ENCODE assay signal across 21 cellular contexts in genomic region chr7:83119002-83119358, GRCh38. TPM values are rescaled to one million over a fixed set of nuclear protein-coding genes. Genes with fewer than 3 reads are reported as not detected.
DNase-seq lines count a peak whose midpoint lies in the region; ATAC-seq, FAIRE-seq and TF ChIP-seq lines count a peak whose summit lies in the region.
"Had no signal": no experiment of that assay in that cellular context is flagged by ENCODE, and none has a peak within 500 bp of the region (broad histone marks: within the 10 kb centered on the region; RNA-seq: fewer than 3 reads in every experiment).

No MANE protein-coding gene starts in this region.

- H3K36me3 Mint-ChIP-seq in endodermal cell (ENCODE audit: low read depth): peaks cover 7% of the 10 kb centered on the region
- H3K36me3 Mint-ChIP-seq in activated T-helper 2 cell treated with anti-CD3 and anti-CD28 coated beads, Interferon-gamma antibody, Interleukin-2, Interleukin-4, amounts not matched to agents 10 μg/mL and 5 μg/mL and 100 μg/mL, durations not matched to agents 14 hours and 24 hours and 36 hours (ENCODE audit: low read depth): no peaks in the 10 kb centered on the region
- H3K36me3 Mint-ChIP-seq: CD8-positive, alpha-beta T cell had no signal

- BruUV-seq in PC-3 (replicated peaks; lab: Mats Ljungman, UMichigan): no TSS peak

- H3K79me2 ChIP-seq in SK-N-SH (ENCODE audit: insufficient read depth) (no peaks in the 10 kb centered on the region), PC-3 (ENCODE audit: low read length) (no peaks in the 10 kb centered on the region)

- no peaks in the 10 kb centered on the region for H3K4me1 Mint-ChIP-seq in endodermal cell
- H3K4me1 Mint-ChIP-seq in activated T-helper 2 cell treated with anti-CD3 and anti-CD28 coated beads, Interferon-gamma antibody, Interleukin-2, Interleukin-4, amounts not matched to agents 10 μg/mL and 5 μg/mL and 100 μg/mL, durations not matched to agents 14 hours and 24 hours and 36 hours (ENCODE audit: low read depth): no peaks in the 10 kb centered on the region

- no peak for TF ChIP-seq RAD21 in SK-N-SH (IDR thresholded peaks at IDR 0.05; ENCODE audit: low read length)

- DNase-seq in SK-N-SH (no peak), PC-3 (no peak), endodermal cell (peak; percentile 48), urothelium cell line (ENCODE audit: low spot score) (no peak)
- DNase-seq in activated T-helper 2 cell treated with anti-CD3 and anti-CD28 coated beads, Interferon-gamma antibody, Interleukin-2, Interleukin-4, amounts not matched to agents 10 μg/mL and 5 μg/mL and 100 μg/mL, durations not matched to agents 14 hours and 24 hours and 36 hours (ENCODE audit: low spot score): no peak
- DNase-seq: CD8-positive, alpha-beta T cell; GF-D8; HFFc6; MM.1S; NCI-H1105; NCI-H1694; NCI-H2107; NCI-H2227 treated with DMSO at 0.1 percent for 48 hours; NCI-H524; SHP77 had no signal

- peaks cover 22% of the 10 kb centered on the region for H3K9me3 Mint-ChIP-seq in endodermal cell
- H3K9me3 Mint-ChIP-seq in activated T-helper 2 cell treated with anti-CD3 and anti-CD28 coated beads, Interferon-gamma antibody, Interleukin-2, Interleukin-4, amounts not matched to agents 10 μg/mL and 5 μg/mL and 100 μg/mL, durations not matched to agents 14 hours and 24 hours and 36 hours: peaks cover 30% of the 10 kb centered on the region

- H2AFZ ChIP-seq in SK-N-SH (ENCODE audit: low read depth) (no peak overlapping the region), PC-3 (ENCODE audit: low read length) (no peak overlapping the region)

- intact Hi-C loops in PC-3 (cut with micrococcal nuclease): no loop called here
- intact Hi-C loops in activated T-helper 2 cell treated with anti-CD3 and anti-CD28 coated beads, Interferon-gamma antibody, Interleukin-2, Interleukin-4, amounts not matched to agents 10 μg/mL and 5 μg/mL and 100 μg/mL, durations not matched to agents 14 hours and 24 hours and 36 hours (cut with micrococcal nuclease): no loop called here

- WGBS in SK-N-SH (ENCODE audit: low lambda C conversion rate): 29% methylated on average over 1 of the region's 1 CpG
- 20 to 57% methylated on average over 1 of the region's 1 CpG for WGBS in endodermal cell (ENCODE audit: insufficient coverage in 1 of 2, insufficient read length in 1 of 2), 2 experiments

- no peak overlapping the region for H3K27ac Mint-ChIP-seq in endodermal cell
- H3K27ac Mint-ChIP-seq in activated T-helper 2 cell treated with anti-CD3 and anti-CD28 coated beads, Interferon-gamma antibody, Interleukin-2, Interleukin-4, amounts not matched to agents 10 μg/mL and 5 μg/mL and 100 μg/mL, durations not matched to agents 14 hours and 24 hours and 36 hours: no peak overlapping the region
- H3K27ac Mint-ChIP-seq: CD8-positive, alpha-beta T cell; HFFc6 had no signal

- peak; percentile 20 for FAIRE-seq in urothelium cell line (lab: Jason Lieb, UNC)
- FAIRE-seq: A204.1, GM12891, GM18507 had no signal

- no peaks in the 10 kb centered on the region for H3K27me3 ChIP-seq in SK-N-SH (ENCODE audit: insufficient read depth)
- H3K27me3 ChIP-seq in PC-3 (ENCODE audit: low read length): no peaks in the 10 kb centered on the region
- H3K27me3 ChIP-seq in endodermal cell (ENCODE audit: control insufficient read depth, insufficient read depth, low read length, poor library complexity, severe bottlenecking): no peaks in the 10 kb centered on the region
- H3K27me3 ChIP-seq: BLaER1 had no signal

- H3K4me3 ChIP-seq in SK-N-SH (ENCODE audit: low read depth in 2 of 2, low read length in 1 of 2) (no peak overlapping the region), PC-3 (ENCODE audit: low read length) (no peak overlapping the region), endodermal cell (ENCODE audit: low read length) (no peak overlapping the region)
- H3K4me3 ChIP-seq: BLaER1 had no signal

- CTCF ChIA-PET in SK-N-SH (lab: Yijun Ruan, JAX) (interaction anchor here (1.2 kb wide), 1 partner anchor 46 kb away, joined by 3 read pairs; no protein-coding TSS in a partner anchor), PC-3 (lab: Charles Lee) (no interaction called here)

- H3K9ac ChIP-seq in SK-N-SH (no peak overlapping the region), PC-3 (ENCODE audit: low read length) (no peak overlapping the region), endodermal cell (ENCODE audit: extremely low read depth, low read length, poor library complexity, severe bottlenecking) (no peak overlapping the region)
- H3K9ac ChIP-seq: BLaER1 had no signal

- H3K4me2 ChIP-seq in SK-N-SH: no peak overlapping the region
- H3K4me2 ChIP-seq in PC-3 (ENCODE audit: low read length): no peak overlapping the region
- H3K4me2 ChIP-seq: BLaER1 had no signal

- no peak overlapping the region for H3K4me3 Mint-ChIP-seq in endodermal cell
- no peak overlapping the region for H3K4me3 Mint-ChIP-seq in activated T-helper 2 cell treated with anti-CD3 and anti-CD28 coated beads, Interferon-gamma antibody, Interleukin-2, Interleukin-4, amounts not matched to agents 10 μg/mL and 5 μg/mL and 100 μg/mL, durations not matched to agents 14 hours and 24 hours and 36 hours (ENCODE audit: low read depth)
- H3K4me3 Mint-ChIP-seq: CD8-positive, alpha-beta T cell; HFFc6 had no signal

- TF ChIP-seq CTCF in SK-N-SH (IDR thresholded peaks at IDR 0.05) (no peak), PC-3 (conservative IDR thresholded peaks at IDR 0.05; ENCODE audit: low read depth, low read length) (no peak), endodermal cell (conservative IDR thresholded peaks at IDR 0.05) (no peak)

- H3K9me3 ChIP-seq in SK-N-SH (peaks cover 23% of the 10 kb centered on the region; the same call in 1 of the 2 replicates), PC-3 (ENCODE audit: low read length) (no peaks in the 10 kb centered on the region), endodermal cell (ENCODE audit: control insufficient read depth, low read length) (peaks cover 19% of the 10 kb centered on the region)

- no peak overlapping the region for H3K27ac ChIP-seq in SK-N-SH (ENCODE audit: low read depth in 2 of 2, low read length in 1 of 2)
- H3K27ac ChIP-seq in PC-3 (ENCODE audit: low read length): no peak overlapping the region
- H3K27ac ChIP-seq in endodermal cell (ENCODE audit: low read depth, low read length): no peak overlapping the region
- H3K27ac ChIP-seq: BLaER1 had no signal

- ATAC-seq in SK-N-SH treated with all-trans-retinoic acid at 6 μM for 48 hours (peak; percentile 37), PC-3 (peak; percentile 22; the same call in 1 of the 2 replicates), GM19467 (IDR thresholded peaks at IDR 0.05; ENCODE audit: unreplicated experiment) (no peak)
- ATAC-seq: CD8-positive, alpha-beta T cell had no signal

- H3K4me1 ChIP-seq in SK-N-SH (ENCODE audit: control insufficient read depth in 1 of 2, insufficient read depth in 2 of 2, low read depth in 1 of 2, low read length in 1 of 2) (peaks cover 0 to 3% of the 10 kb centered on the region in 2 experiments; a peak in 2 of 4 replicates), PC-3 (ENCODE audit: insufficient read depth, low read length) (no peaks in the 10 kb centered on the region), endodermal cell (ENCODE audit: control insufficient read depth, insufficient read depth, low read length) (peaks cover 4% of the 10 kb centered on the region)
- H3K4me1 ChIP-seq: BLaER1 had no signal

- H3K9me2 ChIP-seq in SK-N-SH (no peaks in the 10 kb centered on the region), PC-3 (replicated peaks; ENCODE audit: low read length) (no peaks in the 10 kb centered on the region)

- H4K20me1 ChIP-seq in SK-N-SH (ENCODE audit: insufficient read depth) (no peaks in the 10 kb centered on the region), PC-3 (ENCODE audit: low read length) (no peaks in the 10 kb centered on the region)
- H4K20me1 ChIP-seq: BLaER1 had no signal

- no peaks in the 10 kb centered on the region for H3K36me3 ChIP-seq in SK-N-SH (replicated peaks in 1 of 2; ENCODE audit: control insufficient read depth in 1 of 2, insufficient read depth in 2 of 2, low read length in 1 of 2)
- no peaks in the 10 kb centered on the region for H3K36me3 ChIP-seq in PC-3 (ENCODE audit: low read depth, low read length)
- H3K36me3 ChIP-seq in endodermal cell (ENCODE audit: control insufficient read depth, insufficient read depth, low read length): no peaks in the 10 kb centered on the region
- H3K36me3 ChIP-seq: BLaER1 had no signal

- H3F3A ChIP-seq in SK-N-SH (replicated peaks; ENCODE audit: insufficient read depth) (no peaks in the 10 kb centered on the region), PC-3 (ENCODE audit: low read length, unreplicated experiment) (no peaks in the 10 kb centered on the region)

- POLR2A ChIA-PET in SK-N-SH (lab: Yijun Ruan, JAX): no interaction called here
- POLR2A ChIA-PET in PC-3 (lab: Charles Lee; ENCODE audit: unreplicated experiment): no interaction called here

- TF ChIP-seq EP300 in SK-N-SH (IDR thresholded peaks at IDR 0.05; ENCODE audit: borderline replicate concordance in 1 of 2, low read depth in 1 of 2, low read length in 1 of 2): no peak

- H3K27me3 Mint-ChIP-seq in endodermal cell (ENCODE audit: insufficient read depth): no peaks in the 10 kb centered on the region
- H3K27me3 Mint-ChIP-seq in activated T-helper 2 cell treated with anti-CD3 and anti-CD28 coated beads, Interferon-gamma antibody, Interleukin-2, Interleukin-4, amounts not matched to agents 10 μg/mL and 5 μg/mL and 100 μg/mL, durations not matched to agents 14 hours and 24 hours and 36 hours (ENCODE audit: low read depth): no peaks in the 10 kb centered on the region

TF ChIP-seq in SK-N-SH treated with all-trans-retinoic acid at 6 μM for 48 hours, 23 proteins besides CTCF, POLR2A, EP300 and RAD21 (continues in another document):
- TF ChIP-seq RARB (CRISPR knock-in tag; IDR thresholded peaks at IDR 0.05): no peak

RNA-seq across cellular contexts. Expression of gene PCLO, which starts 43.7 kb away (rescaled TPM):
- polyA plus RNA-seq in SK-N-SH (2012; rRNA removed): 0.51 and 0.76 TPM in 2 replicates
- polyA plus RNA-seq in SK-N-SH (2012; cell fraction: cytosol; rRNA removed): 0.69 and 0.82 TPM in 2 replicates
- polyA plus RNA-seq in SK-N-SH (2012; cell fraction: nucleus; rRNA removed): 0.73 and 1.4 TPM in 2 replicates
- total RNA-seq in PC-3 (2014; rRNA removed): 3.5 and 7.5 TPM in 2 replicates
- 1 to 10 TPM; 3.2 to 4.2 TPM for total RNA-seq in endodermal cell
- polyA plus RNA-seq in endodermal cell (2013, experiment 1 of 2): 3.5 TPM
- 3.5 TPM for polyA plus RNA-seq in endodermal cell (2013, experiment 2 of 2)
- not detected in 2 replicates for total RNA-seq in activated T-helper 2 cell treated with anti-CD3 and anti-CD28 coated beads, Interferon-gamma antibody, Interleukin-2, Interleukin-4, amounts not matched to agents 10 μg/mL and 5 μg/mL and 100 μg/mL, durations not matched to agents 14 hours and 24 hours and 36 hours
- total RNA-seq: CD8-positive, alpha-beta T cell had no signal
